Comparison of ENCODE assay signal across 8 cellular contexts in the genomic region with DNA sequence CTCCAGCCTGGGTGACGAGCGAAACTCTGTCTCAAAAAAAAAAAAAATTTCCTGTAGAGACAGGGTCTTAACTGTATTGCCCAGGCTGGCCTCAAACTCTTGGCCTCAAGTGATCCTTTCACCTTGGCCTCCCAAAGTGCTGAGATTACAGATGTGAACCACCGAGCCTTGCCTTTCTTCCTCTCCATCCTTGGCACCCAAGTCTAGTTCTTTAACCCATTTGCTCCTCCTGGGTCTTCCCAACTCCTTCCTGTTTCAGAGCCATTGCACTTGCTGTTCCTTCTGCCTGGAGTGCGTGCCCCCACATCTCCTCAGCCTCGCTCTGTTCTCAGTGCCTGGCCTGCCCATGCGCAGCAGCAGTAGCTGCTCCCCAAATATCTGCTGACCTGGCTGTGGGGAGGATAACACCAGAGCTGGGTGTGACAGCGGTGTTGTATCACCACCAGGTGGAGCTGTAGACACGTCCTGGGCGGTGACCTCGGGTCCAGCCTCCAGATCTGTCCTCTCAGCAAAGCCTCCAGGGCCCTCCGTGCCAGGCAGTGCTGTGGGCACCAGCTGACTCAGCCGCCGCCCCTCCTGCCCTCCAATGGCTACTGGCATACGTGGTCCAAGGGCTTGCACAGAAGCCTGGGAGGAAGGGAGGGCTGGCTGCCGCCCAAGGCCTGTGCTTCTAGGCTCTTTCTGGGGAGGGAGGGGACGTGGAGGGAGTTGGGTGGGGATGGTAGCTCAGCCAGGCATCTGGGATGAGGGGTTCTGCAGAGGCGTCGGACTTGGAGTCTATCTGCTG. TPM values are rescaled to one million over a fixed set of nuclear protein-coding genes. Genes with fewer than 3 reads are reported as not detected.
A peak's percentile ranks its signal among the peaks of the same experiment; 100 is the strongest.
DNase-seq lines count a peak whose midpoint lies in the region; ATAC-seq and TF ChIP-seq lines count a peak whose summit lies in the region.

No MANE protein-coding gene starts in this region.

- H3K9me3 Mint-ChIP-seq in immature natural killer cell = no peaks in the 10 kb centered on the region

- no peaks in the 10 kb centered on the region for H3K36me3 ChIP-seq in breast epithelium

- H3K27me3 Mint-ChIP-seq in immature natural killer cell (ENCODE audit: low read depth in 3 of 3) = peaks cover 0 to 3% (median 2%) of the 10 kb centered on the region in 3 donors

- H3K4me3 ChIP-seq in breast epithelium = no peak overlapping the region

- peak overlapping the region in 1 of 5 donors; percentile 8 for H3K4me3 Mint-ChIP-seq in immature natural killer cell

- H3K9me3 ChIP-seq in breast epithelium = no peaks in the 10 kb centered on the region

- no peaks in the 10 kb centered on the region for H3K36me3 Mint-ChIP-seq in immature natural killer cell

- peak overlapping the region in 2 of 6 donors; percentile 21 to 23 for H3K27ac Mint-ChIP-seq in immature natural killer cell

- intact Hi-C loops in breast epithelium (cut with DNase I; ENCODE audit: low total_unique reads) = no loop called here

- DNase-seq in GM04504 (ENCODE audit: low read depth) (peak; percentile 63), NCI-H2227 (lab: John Stamatoyannopoulos, UW; ENCODE audit: unreplicated experiment) (peak; percentile 78), breast epithelium (ENCODE audit: low spot score in 2 of 2) (peak; percentile 76 to 82), immature natural killer cell (peak; percentile 81 to 87 (median 84))
- peak; percentile 49 to 73 (median 66) for DNase-seq in activated CD4-positive, CD25-positive, alpha-beta regulatory T cell (lab: John Stamatoyannopoulos, UW)
- peak; percentile 73 for DNase-seq in stimulated activated CD4-positive, alpha-beta T cell treated with anti-CD3 and anti-CD28 coated beads, Interleukin-12 subunit alpha, Interleukin-12 subunit beta, amount 100 ng/mL, for 4 hours

- peaks cover 4 to 5% of the 10 kb centered on the region in 2 donors for H3K4me1 Mint-ChIP-seq in immature natural killer cell

- ATAC-seq in HG02759 (IDR thresholded peaks at IDR 0.05; ENCODE audit: unreplicated experiment) = peak; percentile 71
- no peak for ATAC-seq in HG02852 (IDR thresholded peaks at IDR 0.05; ENCODE audit: unreplicated experiment)

- no peaks in the 10 kb centered on the region for H3K4me1 ChIP-seq in breast epithelium

- TF ChIP-seq POLR2A in breast epithelium (IDR thresholded peaks at IDR 0.05) = no peak

- no peak overlapping the region for H3K27ac ChIP-seq in breast epithelium

- H3K27me3 ChIP-seq in breast epithelium = no peaks in the 10 kb centered on the region

- peak; percentile 83 to 98 (median 96) for TF ChIP-seq CTCF in breast epithelium (IDR thresholded peaks at IDR 0.05)

RNA-seq across cellular contexts. Expression of gene TEF, which starts 22.0 kb away (rescaled TPM):
- 10 to 100 TPM in 2 of 3 donors, 1 to 10 TPM in 1; 8.8 to 26.6 (median 15.7) TPM for total RNA-seq in breast epithelium
- 1 to 10 TPM; 1.4 to 3.8 (median 1.8) TPM for polyA plus RNA-seq in immature natural killer cell

RNA-seq across cellular contexts. Expression of gene TOB2, which starts 42.9 kb away (rescaled TPM):
- 10 to 100 TPM; 28.8 to 61.9 (median 45.8) TPM for total RNA-seq in breast epithelium
- polyA plus RNA-seq in immature natural killer cell = 10 to 100 TPM in 1 of 3 donors, 1 to 10 TPM in 2; 5.9 to 23.6 (median 8.6) TPM
